In the genomic region with DNA sequence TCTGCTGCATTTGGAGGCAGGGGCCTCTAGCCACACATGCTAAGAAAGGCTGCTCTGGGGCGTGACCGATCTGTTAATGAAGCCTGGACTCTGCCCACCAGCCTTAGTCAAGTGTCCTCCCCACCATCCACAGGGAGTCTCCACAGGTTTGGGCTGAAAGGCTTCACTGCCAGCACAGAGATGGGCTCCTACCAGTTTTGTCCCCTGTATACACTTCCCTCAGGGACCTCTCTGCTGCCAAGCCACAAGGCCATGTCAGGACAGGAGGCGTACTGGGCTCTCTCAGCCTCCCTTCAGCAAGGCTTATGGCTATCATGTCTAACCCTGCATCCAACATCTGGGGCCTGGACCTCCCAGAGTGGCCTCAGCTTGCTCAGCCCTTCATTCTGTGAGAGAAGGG, we compare ENCODE assay signal across 19 cellular contexts. TPM values are rescaled to one million over a fixed set of nuclear protein-coding genes. Genes with fewer than 3 reads are reported as not detected.
DNase-seq lines count a peak whose midpoint lies in the region; ATAC-seq and TF ChIP-seq lines count a peak whose summit lies in the region.
"Had no signal": no experiment of that assay in that cellular context is flagged by ENCODE, and none has a peak within 500 bp of the region (broad histone marks: within the 10 kb centered on the region; RNA-seq: fewer than 3 reads in every experiment).

No MANE protein-coding gene starts in this region.

- peak overlapping the region; percentile 49 for H3K4ac ChIP-seq in mesendoderm (ENCODE audit: low read depth, low read length)

- no peak for TF ChIP-seq CTCF in Caco-2 (IDR thresholded peaks at IDR 0.05; ENCODE audit: insufficient read depth in 1 of 2, low read depth in 1 of 2, low read length in 1 of 2, severe bottlenecking in 1 of 2, unreplicated experiment in 1 of 2)

- no peaks in the 10 kb centered on the region for H3K27me3 Mint-ChIP-seq in Caco-2 (ENCODE audit: insufficient read depth, unreplicated experiment)
- H3K27me3 Mint-ChIP-seq: B cell had no signal

- no TSS peak for BruUV-seq in Caco-2 (replicated peaks; lab: Mats Ljungman, UMichigan)

- H4K5ac ChIP-seq in mesendoderm (ENCODE audit: low read length), result no peak overlapping the region

- H3K4me3 Mint-ChIP-seq in Caco-2 (ENCODE audit: unreplicated experiment), result no peak overlapping the region
- H3K4me3 Mint-ChIP-seq: B cell had no signal

- H3K18ac ChIP-seq in mesendoderm (ENCODE audit: low read length), result no peak overlapping the region

- peaks cover 10% of the 10 kb centered on the region for H3K4me1 Mint-ChIP-seq in Caco-2 (ENCODE audit: low read depth, unreplicated experiment)
- H3K4me1 Mint-ChIP-seq: B cell had no signal

- no peaks in the 10 kb centered on the region for H3K9me3 Mint-ChIP-seq in Caco-2 (ENCODE audit: unreplicated experiment)

- WGBS in mesendoderm (ENCODE audit: extremely low coverage, insufficient coverage, low lambda C conversion rate), result no CpG with 5 or more reads among the region's 3 CpGs

- no peak for DNase-seq in Caco-2
- DNase-seq in HuH-7.5 (ENCODE audit: low spot score), result peak; percentile 36
- no peak for DNase-seq in mesendoderm
- DNase-seq in effector CD4-positive, alpha-beta T cell, result no peak
- no peak for DNase-seq in kidney tubule cell (ENCODE audit: low spot score)
- DNase-seq: GDM1, NCI-H1417, NCI-H187, NCI-H2107, NCI-H510A, NCI-H748 treated with DMSO at 0.1 percent for 48 hours, PC-9, SIG-M5 had no signal

- H3K9ac ChIP-seq in iPS-15b (ENCODE audit: low read depth, low read length) (peak overlapping the region; percentile 28), mesendoderm (ENCODE audit: low read length) (peak overlapping the region; percentile 50)

- POLR2A ChIA-PET in Caco-2 (lab: Charles Lee), result no interaction called here

- no peaks in the 10 kb centered on the region for H3K36me3 Mint-ChIP-seq in Caco-2 (ENCODE audit: insufficient read depth, unreplicated experiment)

- CTCF ChIA-PET in Caco-2 (lab: Charles Lee), result no interaction called here

- H3K36me3 ChIP-seq in Caco-2 (ENCODE audit: control insufficient read depth, insufficient read depth, low read length), result no peaks in the 10 kb centered on the region
- no peaks in the 10 kb centered on the region for H3K36me3 ChIP-seq in iPS-15b (ENCODE audit: control insufficient read depth, insufficient read depth, low read length)
- no peaks in the 10 kb centered on the region for H3K36me3 ChIP-seq in mesendoderm (ENCODE audit: control insufficient read depth, insufficient read depth, low read length)

- H3K4me2 ChIP-seq in mesendoderm (ENCODE audit: low read length), result no peak overlapping the region
- H3K4me2 ChIP-seq: PC-9 had no signal

- peak overlapping the region; percentile 61 for H3K27ac Mint-ChIP-seq in Caco-2 (ENCODE audit: unreplicated experiment)
- H3K27ac Mint-ChIP-seq: B cell had no signal

- peak overlapping the region; percentile 41 for H3K27ac ChIP-seq in mesendoderm (ENCODE audit: low read depth, low read length)
- H3K27ac ChIP-seq: PC-9, RWPE1 had no signal

- H4K8ac ChIP-seq in mesendoderm (ENCODE audit: low read depth, low read length), result no peak overlapping the region

- peaks cover 17% of the 10 kb centered on the region for H3K4me1 ChIP-seq in Caco-2
- peaks cover 12% of the 10 kb centered on the region for H3K4me1 ChIP-seq in iPS-15b (ENCODE audit: control insufficient read depth, insufficient read depth, low read length)
- peaks cover 6% of the 10 kb centered on the region for H3K4me1 ChIP-seq in mesendoderm (ENCODE audit: control insufficient read depth, low read depth, low read length)

- peak overlapping the region; percentile 98 for H2BK5ac ChIP-seq in mesendoderm (ENCODE audit: low read length)

- H3K4me3 ChIP-seq in Caco-2 (ENCODE audit: low read depth, low read length), result no peak overlapping the region
- no peak overlapping the region for H3K4me3 ChIP-seq in iPS-15b (ENCODE audit: low read depth, low read length)
- no peak overlapping the region for H3K4me3 ChIP-seq in mesendoderm (ENCODE audit: low read length)
- H3K4me3 ChIP-seq: PC-9 had no signal

- H2BK120ac ChIP-seq in mesendoderm (ENCODE audit: low read depth, low read length), result peak overlapping the region; percentile 10

- peak overlapping the region; percentile 72 for H3K23ac ChIP-seq in mesendoderm (ENCODE audit: low read length)

- H3K9me3 ChIP-seq in Caco-2 (no peaks in the 10 kb centered on the region), iPS-15b (ENCODE audit: control insufficient read depth, insufficient read depth, low read length) (no peaks in the 10 kb centered on the region)

- H3K79me1 ChIP-seq in mesendoderm (ENCODE audit: low read length), result no peaks in the 10 kb centered on the region

- ATAC-seq in HG02678 (IDR thresholded peaks at IDR 0.05; ENCODE audit: unreplicated experiment), result no peak
- ATAC-seq in HG02623 (IDR thresholded peaks at IDR 0.05; ENCODE audit: unreplicated experiment), result no peak
- ATAC-seq: SK-N-SH treated with all-trans-retinoic acid at 6 μM for 48 hours had no signal

- peak overlapping the region; percentile 84 for H3K56ac ChIP-seq in mesendoderm (ENCODE audit: low read length)

- H3K27me3 ChIP-seq in Caco-2 (replicated peaks; ENCODE audit: control insufficient read depth, insufficient read depth, low read length) (no peaks in the 10 kb centered on the region), iPS-15b (ENCODE audit: control insufficient read depth, insufficient read depth, low read length) (no peaks in the 10 kb centered on the region), mesendoderm (ENCODE audit: insufficient read depth, low read length, poor library complexity) (no peaks in the 10 kb centered on the region)

- H2AK5ac ChIP-seq in mesendoderm (ENCODE audit: low read length), result peak overlapping the region; percentile 97

- intact Hi-C loops in Caco-2 (cut with micrococcal nuclease; ENCODE audit: unreplicated experiment), result no loop called here

- no peaks in the 10 kb centered on the region for H3K79me2 ChIP-seq in mesendoderm (ENCODE audit: control insufficient read depth, insufficient read depth, low read length)

- no peak overlapping the region for H2BK15ac ChIP-seq in mesendoderm (replicated peaks; ENCODE audit: low read depth)

RNA-seq across cellular contexts. Expression of a gene that starts 23.5 kb away (rescaled TPM):
- total RNA-seq in Caco-2 (2022), result 7.1 and 7.2 TPM in 2 replicates
- 8.0 TPM for polyA plus RNA-seq in mesendoderm (2013, experiment 1 of 2)
- polyA plus RNA-seq in mesendoderm (2013, experiment 2 of 2), result 7.6 TPM

RNA-seq across cellular contexts. Expression of a gene that starts 23.6 kb away (rescaled TPM):
- 26.1 and 29.5 TPM in 2 replicates for total RNA-seq in Caco-2 (2022)
- 13.6 TPM for polyA plus RNA-seq in mesendoderm (2013, experiment 1 of 2)
- 13.6 TPM for polyA plus RNA-seq in mesendoderm (2013, experiment 2 of 2)
